In the genomic region with DNA sequence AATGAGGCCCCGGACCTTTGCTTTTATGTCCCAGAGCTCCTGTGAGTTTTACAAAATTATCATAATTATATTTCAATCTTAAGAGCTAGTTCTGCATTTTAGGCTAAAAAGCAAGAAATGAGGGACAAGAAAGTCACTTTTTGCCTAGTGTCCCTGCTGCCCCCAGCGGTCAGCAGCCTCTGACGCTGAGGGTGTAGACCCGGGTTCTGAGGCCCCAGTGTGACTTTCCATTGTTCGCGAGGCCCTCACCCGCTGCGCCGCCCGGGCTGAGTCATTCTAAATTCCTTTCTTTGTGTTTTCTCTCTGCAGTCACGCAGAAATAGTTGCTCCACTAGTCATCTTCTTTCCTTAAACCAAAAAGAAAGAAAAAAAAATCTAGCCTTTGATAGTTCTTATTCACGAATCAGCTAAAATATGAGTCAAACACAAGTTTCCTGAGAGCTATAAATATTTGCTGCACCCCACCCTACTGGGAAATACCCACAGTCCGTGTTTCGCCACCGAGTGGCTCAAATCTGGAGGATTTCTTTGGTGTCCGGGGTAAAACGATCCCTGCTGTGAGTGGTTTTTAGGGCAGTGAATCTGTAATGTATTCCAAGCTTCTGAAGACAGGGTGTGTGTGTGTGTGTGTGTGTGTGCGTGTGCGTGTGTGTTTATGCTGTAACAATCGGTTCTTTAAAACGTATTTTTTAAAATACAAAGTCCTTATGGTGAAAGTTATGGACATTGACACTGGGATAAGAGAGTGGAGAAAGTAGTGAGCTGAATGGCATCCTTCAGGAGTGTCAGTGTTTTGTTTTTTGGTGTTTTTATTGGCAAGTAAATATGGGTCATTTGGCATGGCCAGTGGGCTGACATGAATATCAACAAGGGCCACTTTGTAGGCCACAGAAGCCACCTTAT, we compare ENCODE assay signal across 8 cellular contexts. TPM values are rescaled to one million over a fixed set of nuclear protein-coding genes. Genes with fewer than 3 reads are reported as not detected.
DNase-seq lines count a peak whose midpoint lies in the region; ATAC-seq and TF ChIP-seq lines count a peak whose summit lies in the region.

No MANE protein-coding gene starts in this region.

- peak overlapping the region; percentile 64 for H3K4me3 Mint-ChIP-seq in activated T-cell treated with anti-CD3 and anti-CD28 coated beads, Interleukin-2, amount 50 U/mL, for 24 hours
- H3K4me3 Mint-ChIP-seq in naive thymus-derived CD8-positive, alpha-beta T cell, result peak overlapping the region; percentile 54 to 82 (median 74)
- H3K4me3 Mint-ChIP-seq in stimulated activated memory B cell treated with anti-CD40 and anti-IgM and Interleukin-4, amounts not matched to agents 10 μg/mL and 1 μg/mL and 100 μg/mL, for 72 hours, result peak overlapping the region; percentile 79

- H3K36me3 Mint-ChIP-seq in activated T-cell treated with anti-CD3 and anti-CD28 coated beads, Interleukin-2, amount 50 U/mL, for 24 hours (ENCODE audit: low read depth), result peaks cover 2% of the 10 kb centered on the region
- peaks cover 0 to 9% (median 4%) of the 10 kb centered on the region in 3 donors for H3K36me3 Mint-ChIP-seq in naive thymus-derived CD8-positive, alpha-beta T cell
- H3K36me3 Mint-ChIP-seq in stimulated activated memory B cell treated with anti-CD40 and anti-IgM and Interleukin-4, amounts not matched to agents 10 μg/mL and 1 μg/mL and 100 μg/mL, for 72 hours, result peaks cover 5% of the 10 kb centered on the region

- H3K9me3 Mint-ChIP-seq in activated T-cell treated with anti-CD3 and anti-CD28 coated beads, Interleukin-2, amount 50 U/mL, for 24 hours, result peaks cover 2% of the 10 kb centered on the region
- H3K9me3 Mint-ChIP-seq in naive thymus-derived CD8-positive, alpha-beta T cell, result peaks cover 0 to 9% (median 5%) of the 10 kb centered on the region in 9 donors
- H3K9me3 Mint-ChIP-seq in stimulated activated memory B cell treated with anti-CD40 and anti-IgM and Interleukin-4, amounts not matched to agents 10 μg/mL and 1 μg/mL and 100 μg/mL, for 72 hours, result no peaks in the 10 kb centered on the region

- DNase-seq in OCI-M1 (lab: John Stamatoyannopoulos, UW) (peak; percentile 96), fibroblast of gingiva (ENCODE audit: low read depth) (peak; percentile 99), COR-L47 (lab: John Stamatoyannopoulos, UW) (no peak)
- DNase-seq in activated T-cell treated with anti-CD3 and anti-CD28 coated beads, Interleukin-2, amount 50 U/mL, for 24 hours, result peak; percentile 81
- peak in 7 of 10 donors; percentile 7 to 66 (median 22) for DNase-seq in naive thymus-derived CD8-positive, alpha-beta T cell

- H3K27ac Mint-ChIP-seq in activated T-cell treated with anti-CD3 and anti-CD28 coated beads, Interleukin-2, amount 50 U/mL, for 24 hours, result peak overlapping the region; percentile 97
- peak overlapping the region; percentile 81 to 95 (median 90) for H3K27ac Mint-ChIP-seq in naive thymus-derived CD8-positive, alpha-beta T cell
- H3K27ac Mint-ChIP-seq in stimulated activated memory B cell treated with anti-CD40 and anti-IgM and Interleukin-4, amounts not matched to agents 10 μg/mL and 1 μg/mL and 100 μg/mL, for 72 hours, result peak overlapping the region; percentile 98

- POLR2A ChIA-PET in naive thymus-derived CD8-positive, alpha-beta T cell (lab: Charles Lee), result interaction anchor here (0.6 to 5.3 kb wide), 6 partner anchors 8 to 119 kb away, joined by 3 to 55 read pairs (median 3); a partner anchor contains a TSS

- ATAC-seq in GM18505 (IDR thresholded peaks at IDR 0.05; ENCODE audit: unreplicated experiment) (peak; percentile 75), HG02938 (IDR thresholded peaks at IDR 0.05; ENCODE audit: unreplicated experiment) (peak; percentile 74)
- ATAC-seq in naive thymus-derived CD8-positive, alpha-beta T cell, result peak; percentile 44 to 86
- ATAC-seq in stimulated activated memory B cell treated with anti-CD40 and anti-IgM and Interleukin-4, amounts not matched to agents 10 μg/mL and 1 μg/mL and 100 μg/mL, for 72 hours, result peak; percentile 91

- no peaks in the 10 kb centered on the region for H3K27me3 Mint-ChIP-seq in activated T-cell treated with anti-CD3 and anti-CD28 coated beads, Interleukin-2, amount 50 U/mL, for 24 hours
- H3K27me3 Mint-ChIP-seq in naive thymus-derived CD8-positive, alpha-beta T cell, result no peaks in the 10 kb centered on the region
- no peaks in the 10 kb centered on the region for H3K27me3 Mint-ChIP-seq in stimulated activated memory B cell treated with anti-CD40 and anti-IgM and Interleukin-4, amounts not matched to agents 10 μg/mL and 1 μg/mL and 100 μg/mL, for 72 hours

- peaks cover 32% of the 10 kb centered on the region for H3K4me1 Mint-ChIP-seq in activated T-cell treated with anti-CD3 and anti-CD28 coated beads, Interleukin-2, amount 50 U/mL, for 24 hours (ENCODE audit: low read depth)
- peaks cover 7 to 44% (median 17%) of the 10 kb centered on the region in 4 donors for H3K4me1 Mint-ChIP-seq in naive thymus-derived CD8-positive, alpha-beta T cell
- H3K4me1 Mint-ChIP-seq in stimulated activated memory B cell treated with anti-CD40 and anti-IgM and Interleukin-4, amounts not matched to agents 10 μg/mL and 1 μg/mL and 100 μg/mL, for 72 hours, result peaks cover 25% of the 10 kb centered on the region

- TF ChIP-seq POLR2A in GM18505 (IDR thresholded peaks at IDR 0.05; ENCODE audit: borderline replicate concordance, extremely low read depth, insufficient read depth, insufficient read length), result peak; percentile 54

RNA-seq across cellular contexts. Expression of a gene that starts 59.7 kb away (rescaled TPM):
- total RNA-seq in naive thymus-derived CD8-positive, alpha-beta T cell, result over 10,000 TPM; 14,584 to 14,776 TPM
- over 10,000 TPM; 14,095 to 14,658 (median 14,646) TPM for polyA plus RNA-seq in naive thymus-derived CD8-positive, alpha-beta T cell
